13 cellular contexts compared by ENCODE assay signal in genomic region chr12:81572411-81572810, GRCh38.
DNase-seq lines count a peak whose midpoint lies in the region; TF ChIP-seq lines count a peak whose summit lies in the region.
"Had no signal": no experiment of that assay in that cellular context is flagged by ENCODE, and none has a peak within 500 bp of the region (broad histone marks: within the 10 kb centered on the region; RNA-seq: fewer than 3 reads in every experiment).

No MANE protein-coding gene starts in this region.

- TF ChIP-seq CTCF in 22Rv1 (IDR thresholded peaks at IDR 0.05) (no peak), C4-2B (conservative IDR thresholded peaks at IDR 0.05) (no peak), VCaP (conservative IDR thresholded peaks at IDR 0.05) (no peak)

- no peak for DNase-seq in T-helper 1 cell
- DNase-seq in effector CD4-positive, alpha-beta T cell: no peak
- DNase-seq in DMS79 (lab: John Stamatoyannopoulos, UW): no peak
- DNase-seq: CD4-positive, alpha-beta T cell; CD8-positive, alpha-beta memory T cell; DMS 273 treated with DMSO at 0.1 percent for 48 hours; DMS79 treated with DMSO at 0.1 percent for 48 hours; GF-D8; H9 had no signal

- peak overlapping the region; percentile 58 for H3K27ac ChIP-seq in 22Rv1
- H3K27ac ChIP-seq in C4-2B: peak overlapping the region; percentile 86; the same call in 1 of the 2 replicates
- peak overlapping the region; percentile 75 for H3K27ac ChIP-seq in VCaP
- H3K27ac ChIP-seq: BLaER1 had no signal
